Comparison of ENCODE assay signal across 8 cellular contexts in genomic region chr17:49315551-49315951, GRCh38.
DNase-seq lines count a peak whose midpoint lies in the region; ATAC-seq lines count a peak whose summit lies in the region.

No MANE protein-coding gene starts in this region.

- DNase-seq in DMS114 treated with DMSO at 0.1 percent for 48 hours (lab: John Stamatoyannopoulos, UW; ENCODE audit: unreplicated experiment), result peak; percentile 49
- peak; percentile 44 for DNase-seq in NCI-H446 treated with DMSO at 0.1 percent for 48 hours (lab: John Stamatoyannopoulos, UW)
- DNase-seq in activated CD4-positive, alpha-beta T cell treated with anti-CD3 and anti-CD28 coated beads for 1 hour, result peak; percentile 72
- peak; percentile 83 for DNase-seq in cerebellar cortex (ENCODE audit: low spot score)
- peak; percentile 88 for DNase-seq in kidney glomerular epithelial cell (lab: John Stamatoyannopoulos, UW)
- DNase-seq in stimulated activated CD4-positive, alpha-beta T cell treated with anti-CD3 and anti-CD28 coated beads, Interleukin-1b, Interleukin-23, amount 100 ng/mL, for 48 hours, result peak; percentile 82

- ATAC-seq in HG02642 (IDR thresholded peaks at IDR 0.05; ENCODE audit: poor library complexity, unreplicated experiment) (peak; percentile 56), GM19395 (IDR thresholded peaks at IDR 0.05; ENCODE audit: unreplicated experiment) (no peak)
